Comparison of ENCODE assay signal across 13 cellular contexts in genomic region chr2:38233231-38233983, GRCh38.
DNase-seq lines count a peak whose midpoint lies in the region; ATAC-seq, FAIRE-seq and TF ChIP-seq lines count a peak whose summit lies in the region.
"Had no signal": no experiment of that assay in that cellular context is flagged by ENCODE, and none has a peak within 500 bp of the region (broad histone marks: within the 10 kb centered on the region; RNA-seq: fewer than 3 reads in every experiment).

No MANE protein-coding gene starts in this region.

- H3K27ac ChIP-seq in astrocyte (ENCODE audit: low read depth, low read length) (no peak overlapping the region), left ventricle myocardium inferior (replicated peaks) (peak overlapping the region; percentile 62), uterus (peak overlapping the region; percentile 68 to 77)

- peak overlapping the region; percentile 40 for H2AFZ ChIP-seq in astrocyte (ENCODE audit: low read depth, low read length)

- TF ChIP-seq CTCF in HFF-Myc (IDR thresholded peaks at IDR 0.05; ENCODE audit: low read depth, low read length, missing control alignments) (peak; percentile 35), astrocyte (IDR thresholded peaks at IDR 0.05; ENCODE audit: insufficient read depth, low read depth, low read length) (no peak), left ventricle myocardium inferior (IDR thresholded peaks at IDR 0.05; ENCODE audit: borderline replicate concordance) (peak; percentile 33), uterus (IDR thresholded peaks at IDR 0.05) (peak in 2 of 4 experiments; percentile 20 to 27)

- no peaks in the 10 kb centered on the region for H3K36me3 ChIP-seq in astrocyte (ENCODE audit: insufficient read depth, low read length)
- H3K36me3 ChIP-seq in left ventricle myocardium inferior: no peaks in the 10 kb centered on the region
- no peaks in the 10 kb centered on the region for H3K36me3 ChIP-seq in uterus

- no peaks in the 10 kb centered on the region for H3K36me3 Mint-ChIP-seq in astrocyte (ENCODE audit: low read depth, unreplicated experiment)
- H3K36me3 Mint-ChIP-seq: natural killer cell had no signal

- H3K4me2 ChIP-seq in astrocyte (ENCODE audit: low read length): peak overlapping the region; percentile 60

- H3K79me2 ChIP-seq in astrocyte (ENCODE audit: insufficient read depth, low read length): no peaks in the 10 kb centered on the region

- intact Hi-C loops in left ventricle myocardium inferior (cut with micrococcal nuclease): no loop called here
- intact Hi-C loops in uterus (cut with DNase I; ENCODE audit: low total_unique reads): no loop called here

- peak; percentile 50 for FAIRE-seq in astrocyte (lab: Jason Lieb, UNC)
- FAIRE-seq: colon had no signal

- no peak for TF ChIP-seq POLR2A in uterus (IDR thresholded peaks at IDR 0.05)

- no peak for ATAC-seq in HG02870 (IDR thresholded peaks at IDR 0.05; ENCODE audit: unreplicated experiment)
- ATAC-seq: activated T-cell treated with anti-CD3 and anti-CD28 coated beads, Interleukin-2, amount 50 U/mL, for 72 hours; natural killer cell had no signal

- no peaks in the 10 kb centered on the region for H3K27me3 ChIP-seq in astrocyte (ENCODE audit: insufficient read depth, low read length)
- no peaks in the 10 kb centered on the region for H3K27me3 ChIP-seq in left ventricle myocardium inferior (ENCODE audit: low read depth)
- no peaks in the 10 kb centered on the region for H3K27me3 ChIP-seq in uterus

- H3K4me1 Mint-ChIP-seq in astrocyte (ENCODE audit: low read depth, unreplicated experiment): peaks cover 13% of the 10 kb centered on the region
- H3K4me1 Mint-ChIP-seq: natural killer cell had no signal

- H3K4me3 ChIP-seq in HFF-Myc (replicated peaks; ENCODE audit: low read depth, low read length): no peak overlapping the region
- no peak overlapping the region for H3K4me3 ChIP-seq in astrocyte (ENCODE audit: insufficient read depth, low read depth, low read length)
- no peak overlapping the region for H3K4me3 ChIP-seq in left ventricle myocardium inferior
- no peak overlapping the region for H3K4me3 ChIP-seq in uterus

- H3K4me3 Mint-ChIP-seq in astrocyte (ENCODE audit: unreplicated experiment): no peak overlapping the region
- H3K4me3 Mint-ChIP-seq: activated T-cell treated with anti-CD3 and anti-CD28 coated beads, Interleukin-2, amount 50 U/mL, for 72 hours; natural killer cell had no signal

- DNase-seq in HFF-Myc (ENCODE audit: extremely low read depth, low read depth) (peak; percentile 76), astrocyte (ENCODE audit: low read depth) (peak; percentile 80), left ventricle myocardium inferior (no peak), uterus (peak in 1 of 2 donors; percentile 57), NCI-H146 treated with DMSO at 0.1 percent for 48 hours (lab: John Stamatoyannopoulos, UW; ENCODE audit: unreplicated experiment) (no peak), KG1 (lab: John Stamatoyannopoulos, UW) (no peak)
- DNase-seq: activated T-cell treated with anti-CD3 and anti-CD28 coated beads, Interleukin-2, amount 50 U/mL, for 72 hours; MV-4-11; natural killer cell; stimulated activated naive CD4-positive, alpha-beta T cell; T-helper 9 cell had no signal

- H4K20me1 ChIP-seq in astrocyte (ENCODE audit: insufficient read depth, low read length): no peaks in the 10 kb centered on the region

- H3K27ac Mint-ChIP-seq in astrocyte (ENCODE audit: unreplicated experiment): no peak overlapping the region
- H3K27ac Mint-ChIP-seq: activated T-cell treated with anti-CD3 and anti-CD28 coated beads, Interleukin-2, amount 50 U/mL, for 72 hours; natural killer cell had no signal

- H3K27me3 Mint-ChIP-seq in astrocyte (ENCODE audit: low read depth, unreplicated experiment): peaks cover 2% of the 10 kb centered on the region

- H3K9ac ChIP-seq in astrocyte (ENCODE audit: low read length): no peak overlapping the region

- H3K4me1 ChIP-seq in astrocyte (ENCODE audit: insufficient read depth, low read length) (no peaks in the 10 kb centered on the region), left ventricle myocardium inferior (no peaks in the 10 kb centered on the region), uterus (peaks cover 0 to 3% of the 10 kb centered on the region in 2 donors)

- H3K9me3 Mint-ChIP-seq in astrocyte (ENCODE audit: unreplicated experiment): no peaks in the 10 kb centered on the region

- H3K9me3 ChIP-seq in astrocyte (ENCODE audit: insufficient read depth, low read depth, low read length) (no peaks in the 10 kb centered on the region), left ventricle myocardium inferior (replicated peaks) (no peaks in the 10 kb centered on the region), uterus (no peaks in the 10 kb centered on the region)

Comparison
In these comparisons a context has a peak if more than half of its experiments do, and no peak if none do; other contexts are left out.
1. DNase-seq: peak in HFF-Myc (single experiment) and astrocyte (single experiment); none in left ventricle myocardium inferior (single experiment), NCI-H146 treated with DMSO at 0.1 percent for 48 hours (single experiment) and KG1 (single experiment).